Comparison of ENCODE assay signal across 8 cellular contexts in the genomic region with DNA sequence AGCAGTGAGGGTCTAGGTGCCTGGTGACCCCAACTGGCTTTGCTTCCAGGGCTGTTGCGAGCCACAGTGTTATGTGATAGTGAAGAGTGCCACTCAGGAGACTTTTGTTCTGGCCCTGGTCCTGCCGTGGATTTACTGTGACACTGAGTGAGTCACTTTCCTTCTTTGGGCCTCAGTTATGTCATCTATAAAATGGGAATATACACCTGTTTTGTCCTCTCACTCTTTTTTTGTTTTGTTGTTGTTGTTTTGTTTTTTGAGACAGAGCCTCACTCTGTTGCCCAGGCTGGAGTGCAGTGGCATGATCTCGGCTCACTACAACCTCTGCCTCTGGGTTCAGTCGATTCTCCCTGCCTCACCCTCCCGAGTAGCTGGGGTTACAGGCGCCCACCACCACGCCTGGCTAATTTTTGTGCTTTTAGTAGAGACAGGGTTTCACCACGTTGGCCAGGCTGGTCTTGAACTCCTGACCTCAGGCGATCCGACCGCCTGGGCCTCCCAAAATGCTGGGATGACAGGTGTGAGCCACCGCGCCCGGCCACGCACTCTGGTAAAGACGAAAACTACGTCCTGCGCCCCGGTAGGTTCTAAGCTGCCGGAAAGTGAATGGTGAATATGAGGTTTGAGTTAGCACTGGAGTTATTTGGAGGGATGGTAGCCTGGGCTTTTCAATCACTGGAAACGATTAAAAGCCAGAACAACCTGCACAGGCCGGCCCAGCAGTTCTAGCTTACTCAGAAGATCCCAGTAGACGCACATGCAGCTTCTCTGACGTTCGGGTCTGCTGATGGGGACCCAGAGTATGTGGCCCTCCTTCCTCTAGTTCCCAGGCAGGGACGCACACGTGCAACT. TPM values are rescaled to one million over a fixed set of nuclear protein-coding genes. Genes with fewer than 3 reads are reported as not detected.
DNase-seq lines count a peak whose midpoint lies in the region; TF ChIP-seq lines count a peak whose summit lies in the region.

No MANE protein-coding gene starts in this region.

- no peaks in the 10 kb centered on the region for H3K36me3 ChIP-seq in CD8-positive, alpha-beta memory T cell (ENCODE audit: insufficient read depth, low read length)
- H3K36me3 ChIP-seq in iPS-18a (ENCODE audit: control insufficient read depth, low read depth, low read length) (peaks cover 3% of the 10 kb centered on the region), sigmoid colon (peaks cover 0 to 2% (median 0%) of the 10 kb centered on the region in 4 donors)

- TF ChIP-seq EP300 in sigmoid colon (IDR thresholded peaks at IDR 0.05): no peak

- H3K4me1 Mint-ChIP-seq in CD8-positive, alpha-beta memory T cell: peaks cover 4 to 9% (median 4%) of the 10 kb centered on the region in 3 donors

- H3K27me3 Mint-ChIP-seq in CD8-positive, alpha-beta memory T cell: no peaks in the 10 kb centered on the region

- H3K27me3 ChIP-seq in CD8-positive, alpha-beta memory T cell (ENCODE audit: insufficient read depth, low read length, poor library complexity, severe bottlenecking): no peaks in the 10 kb centered on the region
- peaks cover 5% of the 10 kb centered on the region for H3K27me3 ChIP-seq in iPS-18a (ENCODE audit: control insufficient read depth, insufficient read depth, low read length)
- H3K27me3 ChIP-seq in sigmoid colon: no peaks in the 10 kb centered on the region

- H3K9me3 Mint-ChIP-seq in CD8-positive, alpha-beta memory T cell: no peaks in the 10 kb centered on the region

- no peak overlapping the region for H3K27ac ChIP-seq in CD8-positive, alpha-beta memory T cell (ENCODE audit: low read depth, low read length)
- H3K27ac ChIP-seq in iPS-18a (ENCODE audit: low read length): no peak overlapping the region
- peak overlapping the region in 1 of 4 donors; percentile 75 for H3K27ac ChIP-seq in sigmoid colon

- no peak for TF ChIP-seq POLR2A in sigmoid colon (IDR thresholded peaks at IDR 0.05)

- WGBS in sigmoid colon, 2 donors: 88 to 91% methylated on average over 27 of the region's 27 CpGs

- H3K4me3 Mint-ChIP-seq in CD8-positive, alpha-beta memory T cell: peak overlapping the region in 3 of 7 donors; percentile 31 to 90 (median 61)

- peaks cover 4 to 26% (median 12%) of the 10 kb centered on the region in 3 donors for H3K36me3 Mint-ChIP-seq in CD8-positive, alpha-beta memory T cell

- peak overlapping the region in 2 of 8 donors; percentile 17 to 77 for H3K27ac Mint-ChIP-seq in CD8-positive, alpha-beta memory T cell

- intact Hi-C loops in sigmoid colon (cut with DNase I): no loop called here

- CTCF ChIA-PET in CD8-positive, alpha-beta memory T cell (lab: Charles Lee): interaction anchor here (0.8 to 2.3 kb wide), 11 partner anchors 12 to 286 kb away, joined by 3 to 16 read pairs (median 3); no protein-coding TSS in a partner anchor

- H3K4me3 ChIP-seq in CD8-positive, alpha-beta memory T cell (ENCODE audit: low read length): peak overlapping the region; percentile 23
- H3K4me3 ChIP-seq in WI38 (ENCODE audit: low read depth, low read length) (peak overlapping the region; percentile 52), iPS-18a (ENCODE audit: low read length) (peak overlapping the region; percentile 40), sigmoid colon (peak overlapping the region in 3 of 4 donors; percentile 39 to 56 (median 55))

- no peaks in the 10 kb centered on the region for H3K9me3 ChIP-seq in CD8-positive, alpha-beta memory T cell (ENCODE audit: low read length)
- no peaks in the 10 kb centered on the region for H3K9me3 ChIP-seq in iPS-18a (ENCODE audit: control insufficient read depth, low read depth, low read length)
- H3K9me3 ChIP-seq in sigmoid colon: no peaks in the 10 kb centered on the region

- POLR2A ChIA-PET in CD8-positive, alpha-beta memory T cell (lab: Charles Lee): no interaction called here

- DNase-seq in CD8-positive, alpha-beta memory T cell: no peak
- DNase-seq in sigmoid colon (no peak), AG08396 (ENCODE audit: low spot score) (no peak), GF-D8 (lab: John Stamatoyannopoulos, UW) (no peak), NCI-H2171 (lab: John Stamatoyannopoulos, UW) (no peak), UCSD-AML1 (lab: John Stamatoyannopoulos, UW; ENCODE audit: unreplicated experiment) (no peak)

- peaks cover 7% of the 10 kb centered on the region for H3K4me1 ChIP-seq in CD8-positive, alpha-beta memory T cell (ENCODE audit: insufficient read depth, low read length)
- H3K4me1 ChIP-seq in iPS-18a (ENCODE audit: control insufficient read depth, low read depth, low read length): peaks cover 6% of the 10 kb centered on the region
- peaks cover 0 to 11% (median 5%) of the 10 kb centered on the region in 4 donors for H3K4me1 ChIP-seq in sigmoid colon

- TF ChIP-seq CTCF in WI38 (IDR thresholded peaks at IDR 0.05; ENCODE audit: low read depth, low read length) (no peak), sigmoid colon (IDR thresholded peaks at IDR 0.05) (no peak)

- H3K9ac ChIP-seq in iPS-18a (ENCODE audit: low read length): peak overlapping the region; percentile 69

RNA-seq across cellular contexts. Expression of gene BDH1, which starts 46.6 kb away (rescaled TPM):
- total RNA-seq in CD8-positive, alpha-beta memory T cell: 10 to 100 TPM; 59.3 to 64.6 TPM
- polyA plus RNA-seq in CD8-positive, alpha-beta memory T cell: 21.4 TPM
- total RNA-seq in sigmoid colon: 10 to 100 TPM in 1 of 4 donors, 1 to 10 TPM in 3; 2.3 to 16.8 (median 5.4) TPM
- polyA plus RNA-seq in sigmoid colon: 100 to 1,000 TPM in 2 of 3 donors, 10 to 100 TPM in 1; 81.1 to 138 (median 102) TPM
